Comparison of ENCODE assay signal across 20 cellular contexts in genomic region chr20:31837896-31838397, GRCh38. TPM values are rescaled to one million over a fixed set of nuclear protein-coding genes. Genes with fewer than 3 reads are reported as not detected.
DNase-seq lines count a peak whose midpoint lies in the region; ATAC-seq and TF ChIP-seq lines count a peak whose summit lies in the region.
"Had no signal": no experiment of that assay in that cellular context is flagged by ENCODE, and none has a peak within 500 bp of the region (broad histone marks: within the 10 kb centered on the region; RNA-seq: fewer than 3 reads in every experiment).

No MANE protein-coding gene starts in this region.

- no peak overlapping the region for H3K27ac Mint-ChIP-seq in progenitor cell of endocrine pancreas
- H3K27ac Mint-ChIP-seq: natural killer cell treated with Interleukin-12 subunit alpha and Interleukin-12 subunit beta and Interleukin-15 and Interleukin-18, amount 100 ng/mL, for 72 hours had no signal

- WGBS in ovary, 3 donors: 45 to 67% (median 59%) methylated on average over 3 of the region's 3 CpGs

- no peaks in the 10 kb centered on the region for H3K36me3 Mint-ChIP-seq in progenitor cell of endocrine pancreas (ENCODE audit: insufficient read depth)
- H3K36me3 Mint-ChIP-seq: natural killer cell treated with Interleukin-12 subunit alpha and Interleukin-12 subunit beta and Interleukin-15 and Interleukin-18, amount 100 ng/mL, for 72 hours had no signal

- no peak for TF ChIP-seq POLR2A in ovary (IDR thresholded peaks at IDR 0.05)

- no peaks in the 10 kb centered on the region for H3K9me3 Mint-ChIP-seq in progenitor cell of endocrine pancreas (ENCODE audit: low read depth)
- H3K9me3 Mint-ChIP-seq: natural killer cell treated with Interleukin-12 subunit alpha and Interleukin-12 subunit beta and Interleukin-15 and Interleukin-18, amount 100 ng/mL, for 72 hours had no signal

- peak overlapping the region; percentile 42 for H3K27ac ChIP-seq in left ventricle myocardium inferior (replicated peaks)
- H3K27ac ChIP-seq in thoracic aorta: peak overlapping the region; percentile 55 to 99
- H3K27ac ChIP-seq in ovary: no peak overlapping the region
- H3K27ac ChIP-seq: esophagus squamous epithelium had no signal

- ATAC-seq in left ventricle myocardium superior (no peak), SK-N-SH treated with all-trans-retinoic acid at 6 μM for 48 hours (peak; percentile 8), thoracic aorta (ENCODE audit: insufficient number of reproducible peaks, low FRiP score, low read depth) (no peak)
- ATAC-seq: natural killer cell treated with Interleukin-12 subunit alpha and Interleukin-12 subunit beta and Interleukin-15 and Interleukin-18, amount 100 ng/mL, for 72 hours had no signal

- H3K4me1 Mint-ChIP-seq in progenitor cell of endocrine pancreas (ENCODE audit: low read depth): peaks cover 9% of the 10 kb centered on the region

- DNase-seq in left ventricle myocardium inferior (no peak), left ventricle myocardium superior (no peak), fibroblast of pulmonary artery (ENCODE audit: low read depth) (peak; percentile 54), thoracic aorta (ENCODE audit: low spot score) (no peak), progenitor cell of endocrine pancreas (ENCODE audit: low spot score, unreplicated experiment) (no peak), ovary (no peak), islet precursor cell (no peak)
- DNase-seq: activated effector memory CD4-positive, alpha-beta T cell treated with anti-CD3 and anti-CD28 coated beads, Interleukin-2, amount 50 U/mL, for 16 hours; caudate nucleus; DND-41; esophagus squamous epithelium; NCI-H1436; NCI-H748 treated with DMSO at 0.1 percent for 48 hours; stimulated activated CD4-positive, alpha-beta T cell treated with anti-CD3 and anti-CD28 coated beads, Interleukin-15, amount 100 ng/mL, for 24 hours; stimulated activated CD8-positive, alpha-beta memory T cell treated with anti-CD3 and anti-CD28 coated beads, Interleukin-4, amount 100 ng/mL, for 48 hours had no signal

- TF ChIP-seq CTCF in left ventricle myocardium inferior (IDR thresholded peaks at IDR 0.05; ENCODE audit: borderline replicate concordance) (no peak), fibroblast of pulmonary artery (IDR thresholded peaks at IDR 0.05; ENCODE audit: low read length, missing control alignments) (no peak), thoracic aorta (IDR thresholded peaks at IDR 0.05) (no peak), progenitor cell of endocrine pancreas (IDR thresholded peaks at IDR 0.05; ENCODE audit: unreplicated experiment) (no peak), ovary (IDR thresholded peaks at IDR 0.05) (no peak)

- intact Hi-C loops in left ventricle myocardium inferior (cut with micrococcal nuclease): no loop called here
- intact Hi-C loops in left ventricle myocardium superior (cut with micrococcal nuclease): no loop called here
- intact Hi-C loops in ovary (cut with DNase I): no loop called here

- H3K27me3 ChIP-seq in left ventricle myocardium inferior (ENCODE audit: low read depth) (no peaks in the 10 kb centered on the region), thoracic aorta (replicated peaks; ENCODE audit: insufficient read depth) (no peaks in the 10 kb centered on the region), ovary (no peaks in the 10 kb centered on the region)

- no peaks in the 10 kb centered on the region for H3K36me3 ChIP-seq in left ventricle myocardium inferior
- H3K36me3 ChIP-seq in thoracic aorta: no peaks in the 10 kb centered on the region
- no peaks in the 10 kb centered on the region for H3K36me3 ChIP-seq in ovary
- H3K36me3 ChIP-seq: esophagus squamous epithelium had no signal

- H3K27me3 Mint-ChIP-seq in progenitor cell of endocrine pancreas: peaks cover 2% of the 10 kb centered on the region
- H3K27me3 Mint-ChIP-seq: natural killer cell treated with Interleukin-12 subunit alpha and Interleukin-12 subunit beta and Interleukin-15 and Interleukin-18, amount 100 ng/mL, for 72 hours had no signal

- no peaks in the 10 kb centered on the region for H3K9me3 ChIP-seq in left ventricle myocardium inferior (replicated peaks)
- no peaks in the 10 kb centered on the region for H3K9me3 ChIP-seq in thoracic aorta
- no peaks in the 10 kb centered on the region for H3K9me3 ChIP-seq in ovary
- H3K9me3 ChIP-seq: esophagus squamous epithelium had no signal

- no peak overlapping the region for H3K4me3 Mint-ChIP-seq in progenitor cell of endocrine pancreas (ENCODE audit: low read depth)
- H3K4me3 Mint-ChIP-seq: natural killer cell treated with Interleukin-12 subunit alpha and Interleukin-12 subunit beta and Interleukin-15 and Interleukin-18, amount 100 ng/mL, for 72 hours had no signal

- H3K4me1 ChIP-seq in left ventricle myocardium inferior (peaks cover 66% of the 10 kb centered on the region), thoracic aorta (ENCODE audit: control insufficient read depth in 1 of 2, low read depth in 2 of 2) (peaks cover 42 to 83% of the 10 kb centered on the region in 2 donors), ovary (ENCODE audit: insufficient read depth) (peaks cover 23% of the 10 kb centered on the region)

- no peak overlapping the region for H3K4me3 ChIP-seq in left ventricle myocardium inferior
- H3K4me3 ChIP-seq in fibroblast of pulmonary artery (replicated peaks; ENCODE audit: low read depth, low read length): no peak overlapping the region
- no peak overlapping the region for H3K4me3 ChIP-seq in thoracic aorta
- H3K4me3 ChIP-seq in ovary: no peak overlapping the region
- H3K4me3 ChIP-seq: esophagus squamous epithelium had no signal

- TF ChIP-seq EP300 in ovary (IDR thresholded peaks at IDR 0.05): no peak

TF ChIP-seq in SK-N-SH treated with all-trans-retinoic acid at 6 μM for 48 hours, 23 proteins besides CTCF, POLR2A, EP300 and RAD21 (continues in another document):
- no peak for TF ChIP-seq SNAI2 (CRISPR knock-in tag; IDR thresholded peaks at IDR 0.05)
- TF ChIP-seq PATZ1 (CRISPR knock-in tag; IDR thresholded peaks at IDR 0.05; ENCODE audit: borderline replicate concordance): no peak
- no peak for TF ChIP-seq ZC3H10 (CRISPR knock-in tag; IDR thresholded peaks at IDR 0.05)
- TF ChIP-seq, protein P1, sequence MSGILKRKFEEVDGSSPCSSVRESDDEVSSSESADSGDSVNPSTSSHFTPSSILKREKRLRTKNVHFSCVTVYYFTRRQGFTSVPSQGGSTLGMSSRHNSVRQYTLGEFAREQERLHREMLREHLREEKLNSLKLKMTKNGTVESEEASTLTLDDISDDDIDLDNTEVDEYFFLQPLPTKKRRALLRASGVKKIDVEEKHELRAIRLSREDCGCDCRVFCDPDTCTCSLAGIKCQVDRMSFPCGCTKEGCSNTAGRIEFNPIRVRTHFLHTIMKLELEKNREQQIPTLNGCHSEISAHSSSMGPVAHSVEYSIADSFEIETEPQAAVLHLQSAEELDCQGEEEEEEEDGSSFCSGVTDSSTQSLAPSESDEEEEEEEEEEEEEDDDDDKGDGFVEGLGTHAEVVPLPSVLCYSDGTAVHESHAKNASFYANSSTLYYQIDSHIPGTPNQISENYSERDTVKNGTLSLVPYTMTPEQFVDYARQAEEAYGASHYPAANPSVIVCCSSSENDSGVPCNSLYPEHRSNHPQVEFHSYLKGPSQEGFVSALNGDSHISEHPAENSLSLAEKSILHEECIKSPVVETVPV (CRISPR knock-in tag; IDR thresholded peaks at IDR 0.05): no peak
- TF ChIP-seq BACH2 (CRISPR knock-in tag; IDR thresholded peaks at IDR 0.05; ENCODE audit: borderline replicate concordance): no peak
- TF ChIP-seq PPARA (CRISPR knock-in tag; IDR thresholded peaks at IDR 0.05; ENCODE audit: borderline replicate concordance): no peak
- TF ChIP-seq ZNF70 (CRISPR knock-in tag; IDR thresholded peaks at IDR 0.05): no peak

RNA-seq across cellular contexts. Expression of gene FOXS1, which starts 7.5 kb away (rescaled TPM):
- total RNA-seq in left ventricle myocardium inferior (1.6 TPM), left ventricle myocardium superior (1.3 TPM), thoracic aorta (10 to 100 TPM; 13.9 to 44.5 TPM), progenitor cell of endocrine pancreas (not detected in 2 replicates), ovary (1 to 10 TPM in 2 of 7 donors, under 1 TPM in 3, not detected in 2; 0.40 to 1.5 (median 0.69) TPM)
- 1 to 10 TPM in 1 of 2 donors, under 1 TPM in 1; 0.52 to 5.0 TPM for polyA plus RNA-seq in ovary
- total RNA-seq: natural killer cell treated with Interleukin-12 subunit alpha and Interleukin-12 subunit beta and Interleukin-15 and Interleukin-18, amount 100 ng/mL, for 72 hours had no signal
- polyA plus RNA-seq: AG04450, keratinocyte had no signal

RNA-seq across cellular contexts. Expression of gene MYLK2, which starts 18.8 kb away (rescaled TPM):
- 0.25 TPM for total RNA-seq in left ventricle myocardium inferior
- 0.10 TPM for total RNA-seq in left ventricle myocardium superior
- not detected for total RNA-seq in thoracic aorta
- 0.38 and 0.42 TPM in 2 replicates for total RNA-seq in progenitor cell of endocrine pancreas
- under 1 TPM in 1 of 7 donors, not detected in 6; 0.08 TPM for total RNA-seq in ovary
- under 1 TPM; 0.20 to 0.35 TPM for polyA plus RNA-seq in ovary
- polyA plus RNA-seq: AG04450, urinary bladder had no signal

RNA-seq across cellular contexts. Expression of gene DUSP15, which starts 32.4 kb away (rescaled TPM):
- total RNA-seq in left ventricle myocardium inferior (5.1 TPM), left ventricle myocardium superior (4.0 TPM), thoracic aorta (1 to 10 TPM; 3.9 to 5.6 TPM), progenitor cell of endocrine pancreas (13.2 and 14.9 TPM in 2 replicates), ovary (10 to 100 TPM in 2 of 7 donors, 1 to 10 TPM in 5; 5.2 to 17.0 (median 6.9) TPM)
- 1 to 10 TPM; 2.5 to 8.4 TPM for polyA plus RNA-seq in ovary
- total RNA-seq: natural killer cell treated with Interleukin-12 subunit alpha and Interleukin-12 subunit beta and Interleukin-15 and Interleukin-18, amount 100 ng/mL, for 72 hours had no signal
- polyA plus RNA-seq: AG04450, keratinocyte had no signal

RNA-seq across cellular contexts. Expression of gene TTLL9, which starts 32.5 kb away (rescaled TPM):
- 0.05 TPM for total RNA-seq in left ventricle myocardium inferior
- not detected for total RNA-seq in left ventricle myocardium superior
- total RNA-seq in thoracic aorta: not detected
- 2.4 TPM in 2 replicates for total RNA-seq in progenitor cell of endocrine pancreas
- 10 to 100 TPM in 1 of 7 donors, 1 to 10 TPM in 1, under 1 TPM in 5; 0.25 to 10.6 (median 0.47) TPM for total RNA-seq in ovary
- polyA plus RNA-seq in ovary: under 1 TPM; 0.24 to 0.30 TPM
- total RNA-seq: natural killer cell treated with Interleukin-12 subunit alpha and Interleukin-12 subunit beta and Interleukin-15 and Interleukin-18, amount 100 ng/mL, for 72 hours had no signal
- polyA plus RNA-seq: AG04450, keratinocyte had no signal

Comparison
In these comparisons a context has a peak if more than half of its experiments do, and no peak if none do; other contexts are left out.
1. H3K27ac ChIP-seq: peak in left ventricle myocardium inferior (single experiment) and thoracic aorta (2 of 2); none in ovary (0 of 2).